29 cellular contexts compared by ENCODE assay signal in genomic region chr20:43974665-43975064, GRCh38.
DNase-seq lines count a peak whose midpoint lies in the region; ATAC-seq and TF ChIP-seq lines count a peak whose summit lies in the region.
"Had no signal": no experiment of that assay in that cellular context is flagged by ENCODE, and none has a peak within 500 bp of the region (broad histone marks: within the 10 kb centered on the region; RNA-seq: fewer than 3 reads in every experiment).

No MANE protein-coding gene starts in this region.

- peaks cover 0 to 16% of the 10 kb centered on the region in 2 donors for H3K27me3 ChIP-seq in breast epithelium
- H3K27me3 ChIP-seq in PC-3 (ENCODE audit: low read length) = no peaks in the 10 kb centered on the region
- no peaks in the 10 kb centered on the region for H3K27me3 ChIP-seq in mammary epithelial cell (ENCODE audit: insufficient read depth, low read length)
- H3K27me3 ChIP-seq in suprapubic skin = peaks cover 18% of the 10 kb centered on the region
- no peaks in the 10 kb centered on the region for H3K27me3 ChIP-seq in MM.1S (replicated peaks; ENCODE audit: insufficient read depth, low read length)
- H3K27me3 ChIP-seq: ascending aorta, gastrocnemius medialis, Peyer's patch, right lobe of liver, SJCRH30 had no signal

- H3K36me3 ChIP-seq in breast epithelium (no peaks in the 10 kb centered on the region), PC-3 (ENCODE audit: low read depth, low read length) (no peaks in the 10 kb centered on the region; the same call in 1 of the 2 replicates), mammary epithelial cell (ENCODE audit: insufficient read depth, low read length) (no peaks in the 10 kb centered on the region), suprapubic skin (no peaks in the 10 kb centered on the region), MM.1S (replicated peaks; ENCODE audit: insufficient read depth, low read length) (no peaks in the 10 kb centered on the region; the same call in 1 of the 2 replicates)
- H3K36me3 ChIP-seq: ascending aorta, esophagus squamous epithelium, gastrocnemius medialis, Peyer's patch, right lobe of liver, SJCRH30 had no signal

- ATAC-seq in PC-3 (peak; percentile 41), GM19455 (IDR thresholded peaks at IDR 0.05; ENCODE audit: unreplicated experiment) (no peak)
- ATAC-seq: gastrocnemius medialis, left lung, right lobe of liver, T-cell had no signal

- CTCF ChIA-PET in MCF 10A (lab: Yijun Ruan, JAX) = interaction anchor here (0.7 to 1.5 kb wide), 4 partner anchors 39 to 457 kb away, joined by 3 to 7 read pairs (median 4); no protein-coding TSS in a partner anchor
- CTCF ChIA-PET in PC-3 (lab: Charles Lee) = no interaction called here
- CTCF ChIA-PET in mammary epithelial cell (lab: Charles Lee; ENCODE audit: low non-redundant PET) = no interaction called here

- no peak for TF ChIP-seq EP300 in suprapubic skin (IDR thresholded peaks at IDR 0.05)

- no peaks in the 10 kb centered on the region for H3K79me2 ChIP-seq in PC-3 (ENCODE audit: low read length)
- no peaks in the 10 kb centered on the region for H3K79me2 ChIP-seq in mammary epithelial cell (ENCODE audit: insufficient read depth, low read length)
- H3K79me2 ChIP-seq in MM.1S (ENCODE audit: low read length) = peaks cover 47% of the 10 kb centered on the region

- no peak overlapping the region for H3K27ac ChIP-seq in breast epithelium
- H3K27ac ChIP-seq in PC-3 (ENCODE audit: low read length) = peak overlapping the region; percentile 72
- H3K27ac ChIP-seq in mammary epithelial cell (ENCODE audit: insufficient read depth, low read depth, low read length) = peak overlapping the region; percentile 52
- H3K27ac ChIP-seq in suprapubic skin = no peak overlapping the region
- no peak overlapping the region for H3K27ac ChIP-seq in MM.1S (ENCODE audit: low read length)
- H3K27ac ChIP-seq: ascending aorta, C4-2B, esophagus squamous epithelium, gastrocnemius medialis, left lung, Peyer's patch, right lobe of liver, SJCRH30 had no signal

- no peaks in the 10 kb centered on the region for H4K20me1 ChIP-seq in PC-3 (ENCODE audit: low read length)
- H4K20me1 ChIP-seq in mammary epithelial cell (ENCODE audit: insufficient read depth, low read length) = no peaks in the 10 kb centered on the region
- no peaks in the 10 kb centered on the region for H4K20me1 ChIP-seq in MM.1S (ENCODE audit: insufficient read depth, low read length)

- BruUV-seq in MCF 10A (replicated peaks; lab: Mats Ljungman, UMichigan) = no TSS peak
- TSS peak; percentile 100 for BruUV-seq in PC-3 (replicated peaks; lab: Mats Ljungman, UMichigan)
- BruUV-seq in mammary epithelial cell (replicated peaks; lab: Mats Ljungman, UMichigan) = no TSS peak

- DNase-seq in MCF 10A (ENCODE audit: unreplicated experiment) (peak; percentile 22), breast epithelium (ENCODE audit: low spot score in 2 of 2) (no peak), PC-3 (no peak), mammary epithelial cell (peak; percentile 30), suprapubic skin (ENCODE audit: low spot score in 2 of 2) (peak; percentile 24 to 57), MM.1S (no peak), NCI-H1436 (lab: John Stamatoyannopoulos, UW) (no peak)
- DNase-seq: activated T-cell treated with anti-CD3 and anti-CD28 coated beads, Interleukin-2, amount 50 U/mL, for 1 hour; Caco-2; caudate nucleus; cortex of kidney; DMS79 treated with DMSO at 0.1 percent for 48 hours; esophagus squamous epithelium; gastrocnemius medialis; hippocampal formation; immature natural killer cell; left lung; NCI-H1694; NCI-H510A treated with DMSO at 0.1 percent for 48 hours; Peyer's patch; SJCRH30; stimulated activated CD4-positive, alpha-beta T cell treated with anti-CD3 and anti-CD28 coated beads, Interleukin-2, amount 100 ng/mL, for 48 hours; substantia nigra; T-cell had no signal

- in situ Hi-C loops in mammary epithelial cell (cut with MboI; ENCODE audit: low sequenced_read_pairs in 2 of 2) = no loop called here

- H3K4me3 Mint-ChIP-seq in MCF 10A (ENCODE audit: unreplicated experiment) = no peak overlapping the region
- H3K4me3 Mint-ChIP-seq: immature natural killer cell, T-cell had no signal

- H3K9ac ChIP-seq in PC-3 (ENCODE audit: low read length) (peak overlapping the region; percentile 14; the same call in 1 of the 2 replicates), mammary epithelial cell (ENCODE audit: insufficient read depth, low read length) (no peak overlapping the region), MM.1S (ENCODE audit: low read length) (no peak overlapping the region)

- 23% methylated on average over 5 of the region's 5 CpGs for WGBS in mammary epithelial cell (ENCODE audit: low coverage, missing lambda C conversion rate)
- 73% methylated on average over 5 of the region's 5 CpGs for WGBS in suprapubic skin

- dilution Hi-C loops in mammary epithelial cell (cut with HindIII; ENCODE audit: low sequenced_read_pairs) = no loop called here

- H2AFZ ChIP-seq in PC-3 (ENCODE audit: low read length) (no peak overlapping the region), mammary epithelial cell (ENCODE audit: low read depth, low read length) (no peak overlapping the region), MM.1S (ENCODE audit: low read length) (no peak overlapping the region)

- intact Hi-C loops in MCF 10A (cut with micrococcal nuclease) = loop anchor here (2.0 to 5.0 kb wide), 2 partner anchors 20 to 108 kb away; no protein-coding TSS in a partner anchor
- intact Hi-C loops in breast epithelium (cut with DNase I; ENCODE audit: low total_unique reads) = no loop called here
- intact Hi-C loops in PC-3 (cut with micrococcal nuclease) = loop anchor here (1.0 to 2.0 kb wide), 2 partner anchors 19 to 36 kb away; no protein-coding TSS in a partner anchor
- intact Hi-C loops in mammary epithelial cell (cut with micrococcal nuclease) = loop anchor here (1.0 to 5.0 kb wide), 3 partner anchors 19 to 62 kb away; partner anchors contain the start of gene TOX2

- H3K4me1 ChIP-seq in breast epithelium (no peaks in the 10 kb centered on the region), PC-3 (ENCODE audit: insufficient read depth, low read length) (peaks cover 16% of the 10 kb centered on the region), mammary epithelial cell (ENCODE audit: insufficient read depth, low read length) (peaks cover 18% of the 10 kb centered on the region), suprapubic skin (peaks cover 4% of the 10 kb centered on the region), MM.1S (ENCODE audit: low read length) (0 out of 2 replicates have a peak, but pooled peaks cover 5% of the 10 kb centered on the region)
- H3K4me1 ChIP-seq: ascending aorta, Caco-2, gastrocnemius medialis, Peyer's patch, right lobe of liver had no signal

- no peak for TF ChIP-seq POLR2A in breast epithelium (IDR thresholded peaks at IDR 0.05)
- no peak for TF ChIP-seq POLR2A in suprapubic skin (IDR thresholded peaks at IDR 0.05)

- H3K27ac Mint-ChIP-seq in MCF 10A (ENCODE audit: low read depth, unreplicated experiment) = peak overlapping the region; percentile 75
- H3K27ac Mint-ChIP-seq: immature natural killer cell, progenitor cell of endocrine pancreas, T-cell had no signal

- no peak for TF ChIP-seq CTCF in MCF 10A (IDR thresholded peaks at IDR 0.05; ENCODE audit: unreplicated experiment)
- TF ChIP-seq CTCF in breast epithelium (IDR thresholded peaks at IDR 0.05) = no peak
- no peak for TF ChIP-seq CTCF in PC-3 (conservative IDR thresholded peaks at IDR 0.05; ENCODE audit: low read depth, low read length)
- no peak for TF ChIP-seq CTCF in mammary epithelial cell (conservative IDR thresholded peaks at IDR 0.05 in 1 of 2, IDR thresholded peaks at IDR 0.05 in 1 of 2; ENCODE audit: extremely low read depth in 1 of 2, insufficient read depth in 1 of 2, low read depth in 1 of 2, low read length in 2 of 2)
- no peak for TF ChIP-seq CTCF in suprapubic skin (IDR thresholded peaks at IDR 0.05)
- TF ChIP-seq CTCF in MM.1S (IDR thresholded peaks at IDR 0.05; ENCODE audit: low read length) = no peak

- no peaks in the 10 kb centered on the region for H3K27me3 Mint-ChIP-seq in MCF 10A (ENCODE audit: insufficient read depth, unreplicated experiment)

- POLR2A ChIA-PET in MCF 10A (lab: Yijun Ruan, JAX) (interaction anchor here (0.7 to 1.1 kb wide), 3 partner anchors 29 to 35 kb away, joined by 3 to 7 read pairs (median 3); no protein-coding TSS in a partner anchor), PC-3 (lab: Charles Lee; ENCODE audit: unreplicated experiment) (no interaction called here)

- no peaks in the 10 kb centered on the region for H3K36me3 Mint-ChIP-seq in MCF 10A (ENCODE audit: insufficient read depth, unreplicated experiment)
- H3K36me3 Mint-ChIP-seq: T-cell had no signal

- H3K9me3 Mint-ChIP-seq in MCF 10A (ENCODE audit: unreplicated experiment) = no peaks in the 10 kb centered on the region
- H3K9me3 Mint-ChIP-seq: immature natural killer cell had no signal

- H3K4me1 Mint-ChIP-seq in MCF 10A (ENCODE audit: insufficient read depth, unreplicated experiment) = peaks cover 16% of the 10 kb centered on the region
- H3K4me1 Mint-ChIP-seq: immature natural killer cell had no signal

- H3K4me3 ChIP-seq in breast epithelium (no peak overlapping the region), PC-3 (ENCODE audit: low read length) (no peak overlapping the region), mammary epithelial cell (replicated peaks in 1 of 3; ENCODE audit: insufficient read depth in 1 of 3, low read depth in 2 of 3, low read length in 3 of 3) (no peak overlapping the region), suprapubic skin (no peak overlapping the region), MM.1S (ENCODE audit: low read length) (no peak overlapping the region)
- H3K4me3 ChIP-seq: ascending aorta, esophagus squamous epithelium, gastrocnemius medialis, left lung, Peyer's patch, right lobe of liver, SJCRH30 had no signal

- H3K4me2 ChIP-seq in PC-3 (ENCODE audit: low read length) (peak overlapping the region; percentile 62), mammary epithelial cell (ENCODE audit: insufficient read depth, low read depth, low read length) (peak overlapping the region; percentile 59), MM.1S (ENCODE audit: low read depth, low read length) (no peak overlapping the region)

- H3F3A ChIP-seq in PC-3 (ENCODE audit: low read length, unreplicated experiment) = no peaks in the 10 kb centered on the region
- H3F3A ChIP-seq in MM.1S (ENCODE audit: insufficient read depth, low read length) = no peaks in the 10 kb centered on the region

- H3K9me3 ChIP-seq in breast epithelium = peaks cover 0 to 5% of the 10 kb centered on the region in 2 donors
- no peaks in the 10 kb centered on the region for H3K9me3 ChIP-seq in PC-3 (ENCODE audit: low read length)
- H3K9me3 ChIP-seq in mammary epithelial cell (replicated peaks; ENCODE audit: insufficient read depth, low read length) = no peaks in the 10 kb centered on the region
- no peaks in the 10 kb centered on the region for H3K9me3 ChIP-seq in suprapubic skin
- H3K9me3 ChIP-seq in MM.1S (replicated peaks; ENCODE audit: insufficient read depth, low read length) = no peaks in the 10 kb centered on the region
- H3K9me3 ChIP-seq: ascending aorta, Caco-2, esophagus squamous epithelium, gastrocnemius medialis, left lung, Peyer's patch, right lobe of liver had no signal

- H3K9me2 ChIP-seq in PC-3 (replicated peaks; ENCODE audit: low read length) (no peaks in the 10 kb centered on the region), MM.1S (replicated peaks; ENCODE audit: insufficient read depth, low read length) (no peaks in the 10 kb centered on the region)

Comparison
In these comparisons a context has a peak if more than half of its experiments do, and no peak if none do; other contexts are left out.
1. DNase-seq: peak in MCF 10A (single experiment), mammary epithelial cell (single experiment) and suprapubic skin (2 of 2); none in breast epithelium (0 of 2), PC-3 (single experiment), MM.1S (single experiment) and NCI-H1436 (single experiment).
2. H3K27ac ChIP-seq: peak in PC-3 (single experiment) and mammary epithelial cell (single experiment); none in breast epithelium (0 of 2), suprapubic skin (single experiment) and MM.1S (single experiment).